In genomic region chrX:78199851-78200250, GRCh38 we compare ENCODE assay signal across 9 cellular contexts.
DNase-seq lines count a peak whose midpoint lies in the region; ATAC-seq and TF ChIP-seq lines count a peak whose summit lies in the region.
"Had no signal": no experiment of that assay in that cellular context is flagged by ENCODE, and none has a peak within 500 bp of the region (broad histone marks: within the 10 kb centered on the region; RNA-seq: fewer than 3 reads in every experiment).

No MANE protein-coding gene starts in this region.

- H3K27me3 Mint-ChIP-seq in stimulated activated naive CD8-positive, alpha-beta T cell treated with anti-CD3 and anti-CD28 coated beads, Interleukin-15, amount 100 ng/mL, for 72 hours: no peaks in the 10 kb centered on the region
- H3K27me3 Mint-ChIP-seq in activated T-helper 17 cell treated with anti-CD3 and anti-CD28 coated beads, Interleukin-2, amount 50 U/mL, for 72 hours: no peaks in the 10 kb centered on the region
- peaks cover 0 to 2% (median 0%) of the 10 kb centered on the region in 5 donors for H3K27me3 Mint-ChIP-seq in naive thymus-derived CD8-positive, alpha-beta T cell

- POLR2A ChIA-PET in naive thymus-derived CD8-positive, alpha-beta T cell (lab: Charles Lee): interaction anchor here (1.2 kb wide), 1 partner anchor 75 kb away, joined by 6 read pairs; no protein-coding TSS in a partner anchor

- intact Hi-C loops in body of pancreas (cut with DNase I): no loop called here

- no peaks in the 10 kb centered on the region for H3K27me3 ChIP-seq in body of pancreas

- peak; percentile 60 for ATAC-seq in stimulated activated naive CD8-positive, alpha-beta T cell treated with anti-CD3 and anti-CD28 coated beads, Interleukin-15, amount 100 ng/mL, for 72 hours
- no peak for ATAC-seq in stimulated activated naive CD8-positive, alpha-beta T cell treated with anti-CD3 and anti-CD28 coated beads, Interleukin-15, Interleukin-2, amounts not matched to agents 100 U/mL and 50 U/mL, for 24 hours
- ATAC-seq in HG03097 (IDR thresholded peaks at IDR 0.05; ENCODE audit: low FRiP score, unreplicated experiment): peak; percentile 71
- ATAC-seq in activated T-helper 17 cell treated with anti-CD3 and anti-CD28 coated beads, Interleukin-2, amount 50 U/mL, for 72 hours (replicated peaks): peak; percentile 55
- ATAC-seq in naive thymus-derived CD8-positive, alpha-beta T cell: peak; percentile 47 to 49
- no peak for ATAC-seq in HG02610 (IDR thresholded peaks at IDR 0.05; ENCODE audit: unreplicated experiment)
- ATAC-seq in body of pancreas: no peak

- H3K4me1 Mint-ChIP-seq in stimulated activated naive CD8-positive, alpha-beta T cell treated with anti-CD3 and anti-CD28 coated beads, Interleukin-15, amount 100 ng/mL, for 72 hours: no peaks in the 10 kb centered on the region
- H3K4me1 Mint-ChIP-seq in activated T-helper 17 cell treated with anti-CD3 and anti-CD28 coated beads, Interleukin-2, amount 50 U/mL, for 72 hours: no peaks in the 10 kb centered on the region
- no peaks in the 10 kb centered on the region for H3K4me1 Mint-ChIP-seq in naive thymus-derived CD8-positive, alpha-beta T cell

- H3K27ac ChIP-seq in body of pancreas: no peak overlapping the region

- H3K27ac Mint-ChIP-seq in stimulated activated naive CD8-positive, alpha-beta T cell treated with anti-CD3 and anti-CD28 coated beads, Interleukin-15, amount 100 ng/mL, for 72 hours: no peak overlapping the region
- no peak overlapping the region for H3K27ac Mint-ChIP-seq in activated T-helper 17 cell treated with anti-CD3 and anti-CD28 coated beads, Interleukin-2, amount 50 U/mL, for 72 hours
- H3K27ac Mint-ChIP-seq in naive thymus-derived CD8-positive, alpha-beta T cell: no peak overlapping the region
- H3K27ac Mint-ChIP-seq: activated T-cell treated with anti-CD3 and anti-CD28 coated beads, Interleukin-2, amount 50 U/mL, for 72 hours had no signal

- TF ChIP-seq POLR2A in body of pancreas (IDR thresholded peaks at IDR 0.05): no peak

- DNase-seq in stimulated activated naive CD8-positive, alpha-beta T cell treated with anti-CD3 and anti-CD28 coated beads, Interleukin-15, amount 100 ng/mL, for 72 hours: no peak
- DNase-seq in stimulated activated naive CD8-positive, alpha-beta T cell treated with anti-CD3 and anti-CD28 coated beads, Interleukin-15, Interleukin-2, amounts not matched to agents 100 U/mL and 50 U/mL, for 24 hours: no peak
- DNase-seq in naive thymus-derived CD8-positive, alpha-beta T cell: peak in 3 of 10 donors; percentile 1 to 31 (median 9)
- DNase-seq in body of pancreas (no peak), occipital lobe (lab: John Stamatoyannopoulos, UW) (no peak)
- DNase-seq: activated T-cell treated with anti-CD3 and anti-CD28 coated beads, Interleukin-2, amount 50 U/mL, for 72 hours had no signal

- H3K9me3 ChIP-seq in body of pancreas: no peaks in the 10 kb centered on the region

- no peaks in the 10 kb centered on the region for H3K36me3 ChIP-seq in body of pancreas (replicated peaks in 1 of 2; ENCODE audit: insufficient read depth in 1 of 2, low read depth in 2 of 2)

- no peak overlapping the region for H3K4me3 ChIP-seq in body of pancreas

- H3K9me3 Mint-ChIP-seq in stimulated activated naive CD8-positive, alpha-beta T cell treated with anti-CD3 and anti-CD28 coated beads, Interleukin-15, amount 100 ng/mL, for 72 hours: no peaks in the 10 kb centered on the region
- H3K9me3 Mint-ChIP-seq in activated T-helper 17 cell treated with anti-CD3 and anti-CD28 coated beads, Interleukin-2, amount 50 U/mL, for 72 hours: no peaks in the 10 kb centered on the region
- H3K9me3 Mint-ChIP-seq in naive thymus-derived CD8-positive, alpha-beta T cell: peaks cover 0 to 4% (median 0%) of the 10 kb centered on the region in 9 donors
- H3K9me3 Mint-ChIP-seq: activated T-cell treated with anti-CD3 and anti-CD28 coated beads, Interleukin-2, amount 50 U/mL, for 72 hours had no signal

- no peaks in the 10 kb centered on the region for H3K36me3 Mint-ChIP-seq in activated T-helper 17 cell treated with anti-CD3 and anti-CD28 coated beads, Interleukin-2, amount 50 U/mL, for 72 hours (ENCODE audit: low read depth)
- H3K36me3 Mint-ChIP-seq in naive thymus-derived CD8-positive, alpha-beta T cell: no peaks in the 10 kb centered on the region

- no peaks in the 10 kb centered on the region for H3K4me1 ChIP-seq in body of pancreas

- H3K4me3 Mint-ChIP-seq in stimulated activated naive CD8-positive, alpha-beta T cell treated with anti-CD3 and anti-CD28 coated beads, Interleukin-15, amount 100 ng/mL, for 72 hours: no peak overlapping the region
- no peak overlapping the region for H3K4me3 Mint-ChIP-seq in activated T-helper 17 cell treated with anti-CD3 and anti-CD28 coated beads, Interleukin-2, amount 50 U/mL, for 72 hours
- no peak overlapping the region for H3K4me3 Mint-ChIP-seq in naive thymus-derived CD8-positive, alpha-beta T cell
- H3K4me3 Mint-ChIP-seq: activated T-cell treated with anti-CD3 and anti-CD28 coated beads, Interleukin-2, amount 50 U/mL, for 72 hours had no signal

- TF ChIP-seq CTCF in body of pancreas (IDR thresholded peaks at IDR 0.05): peak in 1 of 7 experiments; percentile 9

Comparison
In these comparisons a context has a peak if more than half of its experiments do, and no peak if none do; other contexts are left out.
1. ATAC-seq: peak in stimulated activated naive CD8-positive, alpha-beta T cell treated with anti-CD3 and anti-CD28 coated beads, Interleukin-15, amount 100 ng/mL, for 72 hours (single experiment), HG03097 (single experiment), activated T-helper 17 cell treated with anti-CD3 and anti-CD28 coated beads, Interleukin-2, amount 50 U/mL, for 72 hours (single experiment) and naive thymus-derived CD8-positive, alpha-beta T cell (2 of 2); none in stimulated activated naive CD8-positive, alpha-beta T cell treated with anti-CD3 and anti-CD28 coated beads, Interleukin-15, Interleukin-2, amounts not matched to agents 100 U/mL and 50 U/mL, for 24 hours (single experiment), HG02610 (single experiment) and body of pancreas (single experiment).